In genomic region chr2:189952536-189953109, GRCh38 we compare ENCODE assay signal across 10 cellular contexts.
DNase-seq lines count a peak whose midpoint lies in the region; ATAC-seq and TF ChIP-seq lines count a peak whose summit lies in the region.
"Had no signal": no experiment of that assay in that cellular context is flagged by ENCODE, and none has a peak within 500 bp of the region (broad histone marks: within the 10 kb centered on the region; RNA-seq: fewer than 3 reads in every experiment).

No MANE protein-coding gene starts in this region.

- ATAC-seq in GM18870 (IDR thresholded peaks at IDR 0.05; ENCODE audit: unreplicated experiment) (peak; percentile 87), GM21825 (IDR thresholded peaks at IDR 0.05; ENCODE audit: unreplicated experiment) (peak; percentile 94), HG03432 (IDR thresholded peaks at IDR 0.05; ENCODE audit: unreplicated experiment) (peak; percentile 91)
- ATAC-seq: activated naive CD4-positive, alpha-beta T cell treated with anti-CD3 and anti-CD28 coated beads, Interleukin-2, amount 50 U/mL, for 72 hours had no signal

- H3K27ac Mint-ChIP-seq in mesothelial cell of epicardium = no peak overlapping the region
- H3K27ac Mint-ChIP-seq: activated naive CD4-positive, alpha-beta T cell treated with anti-CD3 and anti-CD28 coated beads, Interleukin-2, amount 50 U/mL, for 72 hours had no signal

- no peak for TF ChIP-seq CTCF in mesothelial cell of epicardium (IDR thresholded peaks at IDR 0.05; ENCODE audit: unreplicated experiment)

- in situ Hi-C loops in KBM-7 (cut with MboI; ENCODE audit: low pct_unique_long_range_greater_than_20kb, low sequenced_read_pairs) = no loop called here

- H3K4me3 Mint-ChIP-seq in mesothelial cell of epicardium = no peak overlapping the region

- no peaks in the 10 kb centered on the region for H3K27me3 Mint-ChIP-seq in mesothelial cell of epicardium (ENCODE audit: low read depth)

- H3K4me1 Mint-ChIP-seq in mesothelial cell of epicardium = no peaks in the 10 kb centered on the region

- no peaks in the 10 kb centered on the region for H3K36me3 Mint-ChIP-seq in mesothelial cell of epicardium
- H3K36me3 Mint-ChIP-seq: activated naive CD4-positive, alpha-beta T cell treated with anti-CD3 and anti-CD28 coated beads, Interleukin-2, amount 50 U/mL, for 72 hours had no signal

- DNase-seq in germinal center (ENCODE audit: low spot score) (peak; percentile 18), mesothelial cell of epicardium (ENCODE audit: low spot score in 2 of 2, unreplicated experiment in 2 of 2) (no peak), cerebellar cortex (ENCODE audit: low spot score) (no peak), putamen (ENCODE audit: low spot score) (no peak), KBM-7 (no peak)
- DNase-seq: NCI-H510A had no signal

- H3K9me3 Mint-ChIP-seq in mesothelial cell of epicardium = peaks cover 10% of the 10 kb centered on the region
- H3K9me3 Mint-ChIP-seq: activated naive CD4-positive, alpha-beta T cell treated with anti-CD3 and anti-CD28 coated beads, Interleukin-2, amount 50 U/mL, for 72 hours had no signal
